In the genomic region with DNA sequence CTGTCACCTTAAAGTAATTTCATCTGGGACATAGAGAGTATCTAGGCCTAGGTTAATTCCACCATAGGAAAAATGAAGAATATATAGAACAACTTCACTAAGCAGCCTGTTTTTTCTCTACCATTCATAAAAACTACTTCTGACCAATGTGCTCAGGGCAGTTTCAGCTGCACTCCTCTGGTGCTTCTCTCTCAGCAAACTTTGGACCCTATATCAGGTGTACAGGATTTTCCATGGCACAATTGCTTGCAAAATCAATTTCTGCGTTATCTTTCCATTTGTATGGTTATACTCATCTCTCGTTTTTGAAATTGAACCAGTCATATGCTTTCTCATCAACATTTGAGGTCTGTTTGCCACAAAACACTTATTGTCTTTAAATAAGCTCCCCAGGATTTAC, we compare ENCODE assay signal across 22 cellular contexts. TPM values are rescaled to one million over a fixed set of nuclear protein-coding genes. Genes with fewer than 3 reads are reported as not detected.
DNase-seq lines count a peak whose midpoint lies in the region; ATAC-seq, FAIRE-seq and TF ChIP-seq lines count a peak whose summit lies in the region.
"Had no signal": no experiment of that assay in that cellular context is flagged by ENCODE, and none has a peak within 500 bp of the region (broad histone marks: within the 10 kb centered on the region; RNA-seq: fewer than 3 reads in every experiment).

No MANE protein-coding gene starts in this region.

- DNase-seq in A549 (ENCODE audit: low read depth in 1 of 2, low spot score in 1 of 2) (no peak), HepG2 (ENCODE audit: low spot score) (no peak), right lobe of liver (no peak), posterior cingulate gyrus (no peak), T-helper 9 cell (no peak)
- DNase-seq: ACHN; BE2C; C1 segment of cervical spinal cord; Caco-2; Calu3; CD4-positive, alpha-beta memory T cell; CD4-positive, CD25-positive, alpha-beta regulatory T cell; CD8-positive, alpha-beta memory T cell; DMS79 treated with DMSO at 0.1 percent for 48 hours; GF-D8 had no signal

- no peaks in the 10 kb centered on the region for H3K79me2 ChIP-seq in HepG2 (ENCODE audit: insufficient read depth, low read length)

- ATAC-seq in A549 (no peak), HepG2 (peak; percentile 50; the same call in 1 of the 3 replicates), right lobe of liver (peak; percentile 61 to 76 (median 72)), GM21825 (IDR thresholded peaks at IDR 0.05; ENCODE audit: unreplicated experiment) (no peak)

- TF ChIP-seq RAD21 in A549 (conservative IDR thresholded peaks at IDR 0.05 in 1 of 2, IDR thresholded peaks at IDR 0.05 in 1 of 2) (no peak), HepG2 (CRISPR knock-in tag; IDR thresholded peaks at IDR 0.05) (no peak)

- POLR2A ChIA-PET in A549 (lab: Yijun Ruan, JAX) (no interaction called here), HepG2 (lab: Yijun Ruan, JAX) (no interaction called here)

- no peaks in the 10 kb centered on the region for H4K20me1 ChIP-seq in HepG2 (ENCODE audit: insufficient read depth, low read length)
- H4K20me1 ChIP-seq: BLaER1 had no signal

- 0% methylated on average over 2 of the region's 2 CpGs for WGBS in A549 (ENCODE audit: missing lambda C conversion rate)
- WGBS in HepG2 (ENCODE audit: low lambda C conversion rate) = 0% methylated on average over 2 of the region's 2 CpGs
- 12% methylated on average over 2 of the region's 2 CpGs for WGBS in right lobe of liver (ENCODE audit: insufficient coverage, low coverage, low lambda C conversion rate, missing lambda C conversion rate)

- in situ Hi-C loops in HepG2 (cut with HindIII; ENCODE audit: extremely low pct_ligation_motif_present, low pct_unique_long_range_greater_than_20kb) = no loop called here

- H3K27ac ChIP-seq in A549 = no peak overlapping the region
- H3K27ac ChIP-seq in HepG2 (ENCODE audit: extremely low read length, insufficient read depth, low read length) = no peak overlapping the region
- no peak overlapping the region for H3K27ac ChIP-seq in right lobe of liver
- H3K27ac ChIP-seq: 22Rv1, BLaER1 had no signal

- intact Hi-C loops in HepG2 (cut with micrococcal nuclease; ENCODE audit: unreplicated experiment) = no loop called here
- intact Hi-C loops in right lobe of liver (cut with DNase I) = no loop called here
- intact Hi-C loops in posterior cingulate gyrus (cut with DNase I) = no loop called here

- H2AFZ ChIP-seq in HepG2 (ENCODE audit: low read length) = no peak overlapping the region

- TF ChIP-seq EP300 in A549 (IDR thresholded peaks at IDR 0.05) (no peak), HepG2 (IDR thresholded peaks at IDR 0.05; ENCODE audit: low read depth in 2 of 2, low read length in 2 of 2) (no peak), HepG2 (CRISPR knock-in tag; IDR thresholded peaks at IDR 0.05; ENCODE audit: borderline replicate concordance) (no peak)

- peak; percentile 7 for FAIRE-seq in A549 (lab: Jason Lieb, UNC)
- no peak for FAIRE-seq in HepG2 (lab: Jason Lieb, UNC)
- FAIRE-seq: D721Med, G401.6, GM12891, GM18507 had no signal

- TF ChIP-seq POLR2A in A549 (IDR thresholded peaks at IDR 0.05; ENCODE audit: low read length) (no peak), HepG2 (IDR thresholded peaks at IDR 0.05; ENCODE audit: insufficient read depth in 1 of 2, low read depth in 2 of 2, low read length in 2 of 2) (no peak), right lobe of liver (IDR thresholded peaks at IDR 0.05) (no peak)

- H3K4me2 ChIP-seq in A549 = no peak overlapping the region
- no peak overlapping the region for H3K4me2 ChIP-seq in HepG2 (ENCODE audit: low read depth, low read length)
- H3K4me2 ChIP-seq: BLaER1 had no signal

- H3K9ac ChIP-seq in HepG2 (ENCODE audit: insufficient read depth, low read depth, low read length) = no peak overlapping the region
- H3K9ac ChIP-seq: BLaER1 had no signal

- TF ChIP-seq CTCF in A549 (IDR thresholded peaks at IDR 0.05) (no peak), HepG2 (CRISPR knock-in tag; IDR thresholded peaks at IDR 0.05) (no peak), right lobe of liver (IDR thresholded peaks at IDR 0.05) (no peak)

- CTCF ChIA-PET in A549 (lab: Yijun Ruan, JAX) (no interaction called here), HepG2 (lab: Yijun Ruan, JAX; ENCODE audit: low intra/inter-chr PET ratio, low total read pairs) (no interaction called here)

- H3K27me3 ChIP-seq in HepG2 (ENCODE audit: control insufficient read depth in 1 of 2, insufficient read depth in 2 of 2, low read length in 2 of 2) (no peaks in the 10 kb centered on the region), right lobe of liver (no peaks in the 10 kb centered on the region)
- H3K27me3 ChIP-seq: BE2C had no signal

- no TSS peak for BruUV-seq in HepG2 (replicated peaks; lab: Mats Ljungman, UMichigan)

- H3K9me3 ChIP-seq in A549 (no peaks in the 10 kb centered on the region), HepG2 (ENCODE audit: low read length) (no peaks in the 10 kb centered on the region), right lobe of liver (no peaks in the 10 kb centered on the region)
- H3K9me3 ChIP-seq: BE2C, Caco-2 had no signal

- no peaks in the 10 kb centered on the region for H3K4me1 ChIP-seq in A549
- H3K4me1 ChIP-seq in HepG2 (ENCODE audit: insufficient read depth, low read length) = peaks cover 6% of the 10 kb centered on the region; the same call in 1 of the 2 replicates
- no peaks in the 10 kb centered on the region for H3K4me1 ChIP-seq in right lobe of liver
- H3K4me1 ChIP-seq: BE2C, BLaER1, Caco-2 had no signal

- H3K36me3 ChIP-seq in HepG2 (replicated peaks in 1 of 2; ENCODE audit: control insufficient read depth in 1 of 2, insufficient read depth in 2 of 2, low read length in 2 of 2) = no peaks in the 10 kb centered on the region
- no peaks in the 10 kb centered on the region for H3K36me3 ChIP-seq in right lobe of liver
- H3K36me3 ChIP-seq: BE2C, BLaER1 had no signal

- H3K4me3 ChIP-seq in A549 (no peak overlapping the region), HepG2 (replicated peaks in 1 of 3; ENCODE audit: insufficient read depth in 1 of 3, low read depth in 2 of 3, low read length in 3 of 3) (no peak overlapping the region), right lobe of liver (no peak overlapping the region)
- H3K4me3 ChIP-seq: BLaER1 had no signal

TF ChIP-seq in A549, 52 proteins besides CTCF, POLR2A, EP300 and RAD21 (continues in another document):
- TF ChIP-seq JUN (IDR thresholded peaks at IDR 0.05) (no peak), JUNB (IDR thresholded peaks at IDR 0.05) (no peak), HOXA7 (CRISPR knock-in tag; IDR thresholded peaks at IDR 0.05) (no peak), MYC (IDR thresholded peaks at IDR 0.05; ENCODE audit: borderline replicate concordance, low read length) (no peak), ZC3H11A (IDR thresholded peaks at IDR 0.05) (no peak), POLR2AphosphoS2 (conservative IDR thresholded peaks at IDR 0.05; ENCODE audit: low read length) (no peak), ZNF302 (CRISPR knock-in tag; IDR thresholded peaks at IDR 0.05) (no peak)

TF ChIP-seq in HepG2, 621 proteins besides CTCF, POLR2A, EP300 and RAD21:
- peak; percentile 56 for TF ChIP-seq HNF4A (CRISPR knock-in tag; IDR thresholded peaks at IDR 0.05)
- TF ChIP-seq RFXANK (CRISPR knock-in tag; IDR thresholded peaks at IDR 0.05) = no peak
TF ChIP-seq in HepG2: peak in this region for 1.

RNA-seq across cellular contexts. Expression of a gene that starts 52.1 kb away (rescaled TPM):
- polyA plus RNA-seq in A549 (2011; rRNA removed) = 38.8 and 38.9 TPM in 2 replicates
- 11.1 and 13.7 TPM in 2 replicates for polyA plus RNA-seq in A549 (2012; cell fraction: cytosol; rRNA removed)
- polyA plus RNA-seq in A549 (2012; cell fraction: nucleus; rRNA removed) = 7.8 and 14.1 TPM in 2 replicates
- 31.0 to 36.0 TPM (median 32.6 TPM) in 3 replicates for polyA plus RNA-seq in A549 (2017; fragmentation: RNase III; extraction: RNeasy Plus Mini Kit Qiagen cat#74134 plus additional on column Dnase treatment)
- polyA minus RNA-seq in A549 (2011; rRNA and poly(A)+ RNA removed) = 13.7 and 13.8 TPM in 2 replicates
- total RNA-seq in HepG2 (2016; rRNA removed; fragmentation: Illumina TruSeq; extraction: Trizol) = 27.8 and 29.3 TPM in 2 replicates
- total RNA-seq in HepG2 (2016; cell fraction: cytosol; rRNA removed; fragmentation: Illumina TruSeq; extraction: Trizol; ENCODE audit: low read depth) = 7.1 and 8.2 TPM in 2 replicates
- 27.9 and 28.2 TPM in 2 replicates for total RNA-seq in HepG2 (2016; cell fraction: insoluble cytoplasmic fraction; rRNA removed; fragmentation: Illumina TruSeq; extraction: Trizol)
- 10.8 and 13.7 TPM in 2 replicates for total RNA-seq in HepG2 (2016; cell fraction: membrane; rRNA removed; fragmentation: Illumina TruSeq; extraction: Trizol)
- 40.4 and 42.5 TPM in 2 replicates for total RNA-seq in HepG2 (2016; cell fraction: nucleus; rRNA removed; fragmentation: Illumina TruSeq; extraction: Trizol)
- 47.1 and 49.6 TPM in 2 replicates for polyA plus RNA-seq in HepG2 (2011; rRNA removed)
- polyA plus RNA-seq in HepG2 (2011; cell fraction: cytosol; rRNA removed) = 13.5 and 21.4 TPM in 2 replicates
- 67.5 and 88.7 TPM in 2 replicates for polyA plus RNA-seq in HepG2 (2011; cell fraction: nucleus; rRNA removed)
- polyA plus RNA-seq in HepG2 (2012) = 58.7 and 86.7 TPM in 2 replicates
- polyA plus RNA-seq in HepG2 (2016; cell fraction: cytosol; fragmentation: Illumina TruSeq; extraction: Trizol; ENCODE audit: low read depth) = 1.1 and 1.3 TPM in 2 replicates
- 28.9 and 30.6 TPM in 2 replicates for polyA plus RNA-seq in HepG2 (2016; cell fraction: insoluble cytoplasmic fraction; fragmentation: Illumina TruSeq; extraction: Trizol; ENCODE audit: low read depth)
- polyA plus RNA-seq in HepG2 (2016; cell fraction: membrane; fragmentation: Illumina TruSeq; extraction: Trizol; ENCODE audit: low read depth) = 4.3 and 6.1 TPM in 2 replicates
- 56.9 and 61.9 TPM in 2 replicates for polyA plus RNA-seq in HepG2 (2016; cell fraction: nucleus; fragmentation: Illumina TruSeq; extraction: Trizol; ENCODE audit: insufficient read depth, low read depth)
- polyA minus RNA-seq in HepG2 (2011; rRNA and poly(A)+ RNA removed; ENCODE audit: low replicate concordance) = 19.4 and 22.9 TPM in 2 replicates
- polyA minus RNA-seq in HepG2 (2011; cell fraction: cytosol; rRNA and poly(A)+ RNA removed) = 28.4 and 38.1 TPM in 2 replicates
- polyA minus RNA-seq in HepG2 (2011; cell fraction: nucleus; rRNA and poly(A)+ RNA removed) = 172 and 229 TPM in 2 replicates
- total RNA-seq in right lobe of liver = 10 to 100 TPM; 16.2 to 32.9 (median 21.5) TPM

Comparison
In these comparisons a context has a peak if more than half of its experiments do, and no peak if none do; other contexts are left out.
1. ATAC-seq: peak in HepG2 (single experiment) and right lobe of liver (4 of 4); none in A549 (0 of 2) and GM21825 (single experiment).